16 cellular contexts compared by ENCODE assay signal in the genomic region with DNA sequence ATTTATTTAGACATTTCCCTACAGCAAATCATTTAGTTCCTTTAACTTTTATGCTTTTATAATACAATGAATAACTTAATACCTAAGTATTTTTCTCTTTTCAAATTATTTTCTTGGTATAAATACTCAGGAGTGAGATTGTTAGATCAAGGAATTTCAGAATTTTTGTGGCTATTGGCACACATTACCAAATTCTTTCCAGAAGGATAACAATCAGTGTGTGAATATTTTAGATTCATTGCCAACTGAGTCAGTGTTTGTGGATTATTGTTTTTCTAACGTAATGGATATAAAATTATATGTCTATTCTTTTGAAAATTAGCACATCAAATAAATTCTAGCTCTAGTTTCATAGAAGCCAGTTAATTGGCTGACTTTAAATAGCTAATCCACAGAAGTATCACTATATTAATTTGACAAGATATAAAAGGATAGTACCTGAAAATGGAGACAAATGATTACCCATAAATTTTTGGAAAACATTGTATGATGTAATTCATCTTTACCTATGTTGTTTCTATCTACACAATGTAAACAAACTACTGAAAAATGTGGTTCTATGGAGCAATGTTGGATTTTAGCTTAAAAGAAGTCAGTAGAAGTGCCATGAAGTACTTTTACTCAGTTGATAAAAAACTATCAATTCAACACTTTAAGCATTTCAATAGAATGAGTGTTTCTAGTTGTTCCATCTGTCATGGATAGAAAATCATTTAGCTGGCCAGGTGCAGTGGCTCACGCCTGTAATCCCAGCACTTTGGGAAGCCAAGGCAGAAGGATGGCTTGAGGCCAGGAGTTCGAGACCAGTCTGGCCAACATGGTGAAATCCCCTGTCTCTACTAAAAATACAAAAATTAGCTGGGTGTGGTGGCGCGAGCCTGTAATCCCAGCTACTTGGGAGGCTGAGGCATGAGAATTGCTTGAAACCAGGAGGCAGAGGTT.
DNase-seq lines count a peak whose midpoint lies in the region; ATAC-seq and TF ChIP-seq lines count a peak whose summit lies in the region.
"Had no signal": no experiment of that assay in that cellular context is flagged by ENCODE, and none has a peak within 500 bp of the region (broad histone marks: within the 10 kb centered on the region; RNA-seq: fewer than 3 reads in every experiment).

No MANE protein-coding gene starts in this region.

- no peaks in the 10 kb centered on the region for H3K36me3 Mint-ChIP-seq in stimulated activated naive B cell treated with anti-CD40 and anti-IgM and Interleukin-4, amounts not matched to agents 10 μg/mL and 1 μg/mL and 100 μg/mL, for 72 hours

- H3K27ac Mint-ChIP-seq in stimulated activated naive B cell treated with anti-CD40 and anti-IgM and Interleukin-4, amounts not matched to agents 10 μg/mL and 1 μg/mL and 100 μg/mL, for 72 hours, result peak overlapping the region; percentile 14
- H3K27ac Mint-ChIP-seq: T-helper 2 cell treated with Interferon-gamma antibody and Interleukin-4, amounts not matched to agents 5 μg/mL and 100 μg/mL, for 36 hours had no signal

- WGBS in smooth muscle cell (ENCODE audit: low lambda C conversion rate), result 87% methylated on average over 5 of the region's 5 CpGs

- H3K27me3 ChIP-seq in adipocyte (replicated peaks; ENCODE audit: control insufficient read depth, insufficient read depth, low read length), result no peaks in the 10 kb centered on the region
- H3K27me3 ChIP-seq in smooth muscle cell (ENCODE audit: low read depth), result no peaks in the 10 kb centered on the region
- H3K27me3 ChIP-seq: Peyer's patch, suprapubic skin had no signal

- no peak overlapping the region for H2AFZ ChIP-seq in smooth muscle cell (ENCODE audit: low read depth)

- H3K4me1 Mint-ChIP-seq in stimulated activated naive B cell treated with anti-CD40 and anti-IgM and Interleukin-4, amounts not matched to agents 10 μg/mL and 1 μg/mL and 100 μg/mL, for 72 hours, result no peaks in the 10 kb centered on the region

- no peaks in the 10 kb centered on the region for H3K79me2 ChIP-seq in smooth muscle cell (ENCODE audit: low read depth)

- TF ChIP-seq CTCF in fibroblast of pulmonary artery (IDR thresholded peaks at IDR 0.05; ENCODE audit: low read length, missing control alignments) (no peak), smooth muscle cell (IDR thresholded peaks at IDR 0.05; ENCODE audit: borderline replicate concordance, insufficient read depth, poor library complexity, severe bottlenecking) (no peak)

- H3K4me2 ChIP-seq in smooth muscle cell, result no peak overlapping the region

- peak; percentile 63 for DNase-seq in HCEC 1CT
- DNase-seq in adipocyte (ENCODE audit: low read depth), result peak; percentile 87
- DNase-seq in fibroblast of pulmonary artery (ENCODE audit: low read depth), result peak; percentile 80
- no peak for DNase-seq in stimulated activated naive B cell treated with anti-CD40 and anti-IgM and Interleukin-4, amounts not matched to agents 10 μg/mL and 1 μg/mL and 100 μg/mL, for 72 hours
- DNase-seq in SK-N-DZ (ENCODE audit: low spot score), result no peak
- no peak for DNase-seq in smooth muscle cell (lab: John Stamatoyannopoulos, UW; ENCODE audit: unreplicated experiment)
- DNase-seq in activated CD4-positive, alpha-beta T cell treated with anti-CD3 and anti-CD28 coated beads, Interleukin-2, amount 50 U/mL, for 1 hour, result no peak
- DNase-seq: activated T-cell treated with anti-CD3 and anti-CD28 coated beads, Interleukin-2, amount 50 U/mL, for 48 hours; lower lobe of right lung; NCI-H1092; NCI-H510A; occipital lobe; Peyer's patch; stimulated activated CD4-positive, alpha-beta T cell treated with anti-CD3 and anti-CD28 coated beads, Interleukin-12 subunit alpha, Interleukin-12 subunit beta, amount 100 ng/mL, for 4 hours had no signal

- H3K9me3 Mint-ChIP-seq in stimulated activated naive B cell treated with anti-CD40 and anti-IgM and Interleukin-4, amounts not matched to agents 10 μg/mL and 1 μg/mL and 100 μg/mL, for 72 hours, result no peaks in the 10 kb centered on the region
- H3K9me3 Mint-ChIP-seq: T-helper 2 cell treated with Interferon-gamma antibody and Interleukin-4, amounts not matched to agents 5 μg/mL and 100 μg/mL, for 36 hours had no signal

- H3K9ac ChIP-seq in adipocyte (ENCODE audit: low read length), result peak overlapping the region; percentile 14
- H3K9ac ChIP-seq in smooth muscle cell (ENCODE audit: low read depth), result no peak overlapping the region

- H3K27me3 Mint-ChIP-seq in stimulated activated naive B cell treated with anti-CD40 and anti-IgM and Interleukin-4, amounts not matched to agents 10 μg/mL and 1 μg/mL and 100 μg/mL, for 72 hours, result no peaks in the 10 kb centered on the region

- no peaks in the 10 kb centered on the region for H3F3A ChIP-seq in smooth muscle cell (ENCODE audit: low read depth)

- H3K4me1 ChIP-seq in adipocyte (ENCODE audit: control insufficient read depth, insufficient read depth, low read length), result peaks cover 16% of the 10 kb centered on the region
- H3K4me1 ChIP-seq in smooth muscle cell (ENCODE audit: low read depth), result no peaks in the 10 kb centered on the region
- H3K4me1 ChIP-seq: lower lobe of right lung, Peyer's patch, suprapubic skin had no signal

- no peak overlapping the region for H3K27ac ChIP-seq in smooth muscle cell (ENCODE audit: low read depth)
- H3K27ac ChIP-seq: lower lobe of right lung, Peyer's patch, suprapubic skin had no signal

- H3K4me3 ChIP-seq in adipocyte (ENCODE audit: low read length) (no peak overlapping the region), fibroblast of pulmonary artery (replicated peaks; ENCODE audit: low read depth, low read length) (no peak overlapping the region), smooth muscle cell (no peak overlapping the region)
- H3K4me3 ChIP-seq: lower lobe of right lung, Peyer's patch, suprapubic skin had no signal

- H3K4me3 Mint-ChIP-seq in stimulated activated naive B cell treated with anti-CD40 and anti-IgM and Interleukin-4, amounts not matched to agents 10 μg/mL and 1 μg/mL and 100 μg/mL, for 72 hours, result no peak overlapping the region
- H3K4me3 Mint-ChIP-seq: T-helper 2 cell treated with Interferon-gamma antibody and Interleukin-4, amounts not matched to agents 5 μg/mL and 100 μg/mL, for 36 hours had no signal

- ATAC-seq in stimulated activated naive B cell treated with anti-CD40 and anti-IgM and Interleukin-4, amounts not matched to agents 10 μg/mL and 1 μg/mL and 100 μg/mL, for 72 hours (replicated peaks), result no peak
- ATAC-seq: lower lobe of right lung had no signal

- no peaks in the 10 kb centered on the region for H4K20me1 ChIP-seq in smooth muscle cell (ENCODE audit: low read depth)

- H3K9me3 ChIP-seq in adipocyte (ENCODE audit: control insufficient read depth, low read length) (no peaks in the 10 kb centered on the region), smooth muscle cell (replicated peaks; ENCODE audit: low read depth) (no peaks in the 10 kb centered on the region)
- H3K9me3 ChIP-seq: lower lobe of right lung, Peyer's patch, suprapubic skin had no signal

- H3K36me3 ChIP-seq in adipocyte (ENCODE audit: control insufficient read depth, insufficient read depth, low read length, severe bottlenecking), result peaks cover 5% of the 10 kb centered on the region
- H3K36me3 ChIP-seq in smooth muscle cell (ENCODE audit: low read depth), result no peaks in the 10 kb centered on the region
- H3K36me3 ChIP-seq: lower lobe of right lung, Peyer's patch, suprapubic skin had no signal

Comparison
In these comparisons a context has a peak if more than half of its experiments do, and no peak if none do; other contexts are left out.
1. DNase-seq: peak in HCEC 1CT (single experiment), adipocyte (single experiment) and fibroblast of pulmonary artery (single experiment); none in stimulated activated naive B cell treated with anti-CD40 and anti-IgM and Interleukin-4, amounts not matched to agents 10 μg/mL and 1 μg/mL and 100 μg/mL, for 72 hours (single experiment), SK-N-DZ (single experiment), smooth muscle cell (single experiment) and activated CD4-positive, alpha-beta T cell treated with anti-CD3 and anti-CD28 coated beads, Interleukin-2, amount 50 U/mL, for 1 hour (single experiment).